ENCODE assay signal across 20 cellular contexts in the genomic region with DNA sequence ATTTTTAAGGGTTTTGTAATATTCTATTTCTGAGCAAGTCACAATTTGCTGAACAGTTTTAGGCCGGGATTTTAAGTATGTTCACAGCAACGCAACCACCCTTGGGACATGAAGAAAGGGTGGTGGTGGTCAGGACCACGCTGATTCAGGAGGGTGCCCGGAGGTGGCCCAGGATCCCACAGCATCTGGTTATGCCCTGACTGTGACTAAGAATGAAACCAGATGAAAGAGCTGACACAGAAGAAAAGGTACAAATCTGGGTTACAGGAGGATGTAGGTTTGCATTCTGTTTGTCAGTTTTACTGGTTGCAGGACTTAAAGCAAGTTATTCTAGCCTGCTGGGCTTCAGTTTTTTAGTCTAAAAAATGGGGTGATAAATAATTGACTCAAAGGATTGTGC.
A peak's percentile ranks its signal among the peaks of the same experiment; 100 is the strongest.
DNase-seq lines count a peak whose midpoint lies in the region; ATAC-seq and TF ChIP-seq lines count a peak whose summit lies in the region.
"Had no signal": no experiment of that assay in that cellular context is flagged by ENCODE, and none has a peak within 500 bp of the region (broad histone marks: within the 10 kb centered on the region; RNA-seq: fewer than 3 reads in every experiment).

No MANE protein-coding gene starts in this region.

- CTCF ChIA-PET in activated CD8-positive, alpha-beta T cell treated with anti-CD3 and anti-CD28 coated beads, Interleukin-2, amount 10 ng/mL, durations not matched to agents 7 days and 5 days (lab: Charles Lee) = no interaction called here
- CTCF ChIA-PET in activated CD8-positive, alpha-beta T cell treated with anti-CD3 and anti-CD28 coated beads for 36 hours (lab: Charles Lee) = no interaction called here

- no peak overlapping the region for H3K27ac Mint-ChIP-seq in activated CD8-positive, alpha-beta T cell treated with anti-CD3 and anti-CD28 coated beads, Interleukin-2, amount 10 ng/mL, durations not matched to agents 7 days and 5 days
- no peak overlapping the region for H3K27ac Mint-ChIP-seq in activated CD8-positive, alpha-beta T cell treated with anti-CD3 and anti-CD28 coated beads for 36 hours
- H3K27ac Mint-ChIP-seq in stimulated activated effector memory CD8-positive, alpha-beta T cell treated with anti-CD3 and anti-CD28 coated beads, Interleukin-12 subunit alpha, Interleukin-12 subunit beta, amount 100 ng/mL, for 72 hours = no peak overlapping the region
- H3K27ac Mint-ChIP-seq: CD8-positive, alpha-beta T cell; dendritic cell treated with granulocyte-macrophage colony-stimulating factor and Interleukin-4, amounts not matched to agents 40 ng/mL and 50 ng/mL, for 4 days had no signal

- no peaks in the 10 kb centered on the region for H3K36me3 ChIP-seq in ovary
- H3K36me3 ChIP-seq: esophagus muscularis mucosa had no signal

- no peaks in the 10 kb centered on the region for H3K36me3 Mint-ChIP-seq in activated CD8-positive, alpha-beta T cell treated with anti-CD3 and anti-CD28 coated beads, Interleukin-2, amount 10 ng/mL, durations not matched to agents 7 days and 5 days (ENCODE audit: low read depth)
- no peaks in the 10 kb centered on the region for H3K36me3 Mint-ChIP-seq in activated CD8-positive, alpha-beta T cell treated with anti-CD3 and anti-CD28 coated beads for 36 hours (ENCODE audit: low read depth)
- no peaks in the 10 kb centered on the region for H3K36me3 Mint-ChIP-seq in stimulated activated effector memory CD8-positive, alpha-beta T cell treated with anti-CD3 and anti-CD28 coated beads, Interleukin-12 subunit alpha, Interleukin-12 subunit beta, amount 100 ng/mL, for 72 hours
- H3K36me3 Mint-ChIP-seq: CD8-positive, alpha-beta T cell had no signal

- H3K4me3 Mint-ChIP-seq in activated CD8-positive, alpha-beta T cell treated with anti-CD3 and anti-CD28 coated beads, Interleukin-2, amount 10 ng/mL, durations not matched to agents 7 days and 5 days = no peak overlapping the region
- no peak overlapping the region for H3K4me3 Mint-ChIP-seq in activated CD8-positive, alpha-beta T cell treated with anti-CD3 and anti-CD28 coated beads for 36 hours
- H3K4me3 Mint-ChIP-seq in stimulated activated effector memory CD8-positive, alpha-beta T cell treated with anti-CD3 and anti-CD28 coated beads, Interleukin-12 subunit alpha, Interleukin-12 subunit beta, amount 100 ng/mL, for 72 hours = no peak overlapping the region
- H3K4me3 Mint-ChIP-seq: CD8-positive, alpha-beta T cell; dendritic cell treated with granulocyte-macrophage colony-stimulating factor and Interleukin-4, amounts not matched to agents 40 ng/mL and 50 ng/mL, for 4 days; H9 had no signal

- H3K4me3 ChIP-seq in ovary = no peak overlapping the region
- H3K4me3 ChIP-seq: esophagus muscularis mucosa, smooth muscle cell had no signal

- DNase-seq in activated CD8-positive, alpha-beta T cell treated with anti-CD3 and anti-CD28 coated beads, Interleukin-2, amount 10 ng/mL, durations not matched to agents 7 days and 5 days = no peak
- DNase-seq in activated CD8-positive, alpha-beta T cell treated with anti-CD3 and anti-CD28 coated beads for 36 hours = no peak
- no peak for DNase-seq in stimulated activated effector memory CD8-positive, alpha-beta T cell treated with anti-CD3 and anti-CD28 coated beads, Interleukin-12 subunit alpha, Interleukin-12 subunit beta, amount 100 ng/mL, for 72 hours (ENCODE audit: low spot score in 2 of 2)
- DNase-seq in ovary = no peak
- no peak for DNase-seq in NCI-H2227 (lab: John Stamatoyannopoulos, UW; ENCODE audit: unreplicated experiment)
- no peak for DNase-seq in GOT3 (lab: John Stamatoyannopoulos, UW)
- DNase-seq: activated T-cell treated with anti-CD3 and anti-CD28 coated beads, Interleukin-2, amount 50 U/mL, for 1 hour; amygdala; CD8-positive, alpha-beta T cell; H9; hippocampal formation; left colon; NCI-H1694 treated with DMSO at 0.1 percent for 48 hours; NCI-H524 had no signal

- peaks cover 24% of the 10 kb centered on the region for H3K27me3 Mint-ChIP-seq in activated CD8-positive, alpha-beta T cell treated with anti-CD3 and anti-CD28 coated beads, Interleukin-2, amount 10 ng/mL, durations not matched to agents 7 days and 5 days (ENCODE audit: low read depth)
- H3K27me3 Mint-ChIP-seq in activated CD8-positive, alpha-beta T cell treated with anti-CD3 and anti-CD28 coated beads for 36 hours = peaks cover 12% of the 10 kb centered on the region
- H3K27me3 Mint-ChIP-seq: dendritic cell treated with granulocyte-macrophage colony-stimulating factor and Interleukin-4, amounts not matched to agents 40 ng/mL and 50 ng/mL, for 4 days had no signal

- no peak for TF ChIP-seq EP300 in ovary (IDR thresholded peaks at IDR 0.05)

- POLR2A ChIA-PET in activated CD8-positive, alpha-beta T cell treated with anti-CD3 and anti-CD28 coated beads, Interleukin-2, amount 10 ng/mL, durations not matched to agents 7 days and 5 days (lab: Charles Lee) = no interaction called here
- POLR2A ChIA-PET in activated CD8-positive, alpha-beta T cell treated with anti-CD3 and anti-CD28 coated beads for 36 hours (lab: Charles Lee) = no interaction called here

- ATAC-seq in activated CD8-positive, alpha-beta T cell treated with anti-CD3 and anti-CD28 coated beads, Interleukin-2, amount 10 ng/mL, durations not matched to agents 7 days and 5 days = peak; percentile 39
- ATAC-seq in activated CD8-positive, alpha-beta T cell treated with anti-CD3 and anti-CD28 coated beads for 36 hours = no peak
- ATAC-seq in GM21529 (IDR thresholded peaks at IDR 0.05; ENCODE audit: unreplicated experiment) = peak; percentile 69
- ATAC-seq in HG03135 (IDR thresholded peaks at IDR 0.05; ENCODE audit: unreplicated experiment) = peak; percentile 72
- ATAC-seq in stimulated activated effector memory CD8-positive, alpha-beta T cell treated with anti-CD3 and anti-CD28 coated beads, Interleukin-12 subunit alpha, Interleukin-12 subunit beta, amount 100 ng/mL, for 72 hours = peak; percentile 58
- ATAC-seq: CD8-positive, alpha-beta T cell; left colon had no signal

- peaks cover 10% of the 10 kb centered on the region for H3K4me1 Mint-ChIP-seq in activated CD8-positive, alpha-beta T cell treated with anti-CD3 and anti-CD28 coated beads, Interleukin-2, amount 10 ng/mL, durations not matched to agents 7 days and 5 days (ENCODE audit: low read depth)
- H3K4me1 Mint-ChIP-seq in activated CD8-positive, alpha-beta T cell treated with anti-CD3 and anti-CD28 coated beads for 36 hours (ENCODE audit: low read depth) = no peaks in the 10 kb centered on the region
- H3K4me1 Mint-ChIP-seq in stimulated activated effector memory CD8-positive, alpha-beta T cell treated with anti-CD3 and anti-CD28 coated beads, Interleukin-12 subunit alpha, Interleukin-12 subunit beta, amount 100 ng/mL, for 72 hours = no peaks in the 10 kb centered on the region

- no peak for TF ChIP-seq POLR2A in ovary (IDR thresholded peaks at IDR 0.05)

- H3K27me3 ChIP-seq in ovary = no peaks in the 10 kb centered on the region

- TF ChIP-seq CTCF in activated CD8-positive, alpha-beta T cell treated with anti-CD3 and anti-CD28 coated beads for 36 hours (IDR thresholded peaks at IDR 0.05) = no peak
- TF ChIP-seq CTCF in ovary (IDR thresholded peaks at IDR 0.05) = no peak

- no peaks in the 10 kb centered on the region for H3K9me3 Mint-ChIP-seq in activated CD8-positive, alpha-beta T cell treated with anti-CD3 and anti-CD28 coated beads, Interleukin-2, amount 10 ng/mL, durations not matched to agents 7 days and 5 days (ENCODE audit: insufficient read depth)
- no peaks in the 10 kb centered on the region for H3K9me3 Mint-ChIP-seq in activated CD8-positive, alpha-beta T cell treated with anti-CD3 and anti-CD28 coated beads for 36 hours
- no peaks in the 10 kb centered on the region for H3K9me3 Mint-ChIP-seq in stimulated activated effector memory CD8-positive, alpha-beta T cell treated with anti-CD3 and anti-CD28 coated beads, Interleukin-12 subunit alpha, Interleukin-12 subunit beta, amount 100 ng/mL, for 72 hours
- H3K9me3 Mint-ChIP-seq: CD8-positive, alpha-beta T cell; dendritic cell treated with granulocyte-macrophage colony-stimulating factor and Interleukin-4, amounts not matched to agents 40 ng/mL and 50 ng/mL, for 4 days; H9 had no signal

- H3K9me3 ChIP-seq in ovary = no peaks in the 10 kb centered on the region
- H3K9me3 ChIP-seq: esophagus muscularis mucosa had no signal

- H3K4me1 ChIP-seq in ovary (ENCODE audit: insufficient read depth) = no peaks in the 10 kb centered on the region
- H3K4me1 ChIP-seq: esophagus muscularis mucosa, parathyroid adenoma had no signal

- 88 to 92% (median 89%) methylated on average over 4 of the region's 4 CpGs for WGBS in ovary, 3 donors

- no peak overlapping the region for H3K27ac ChIP-seq in ovary
- H3K27ac ChIP-seq: esophagus muscularis mucosa, parathyroid adenoma had no signal

- intact Hi-C loops in activated CD8-positive, alpha-beta T cell treated with anti-CD3 and anti-CD28 coated beads for 36 hours (cut with micrococcal nuclease) = no loop called here
- intact Hi-C loops in ovary (cut with DNase I) = no loop called here
